ENCODE assay signal across 25 cellular contexts in genomic region chr7:106600569-106601373, GRCh38.
A peak's percentile ranks its signal among the peaks of the same experiment; 100 is the strongest.
DNase-seq lines count a peak whose midpoint lies in the region; ATAC-seq and TF ChIP-seq lines count a peak whose summit lies in the region.
"Had no signal": no experiment of that assay in that cellular context is flagged by ENCODE, and none has a peak within 500 bp of the region (broad histone marks: within the 10 kb centered on the region; RNA-seq: fewer than 3 reads in every experiment).

No MANE protein-coding gene starts in this region.

- H3K4me3 Mint-ChIP-seq in HFFc6, result no peak overlapping the region
- H3K4me3 Mint-ChIP-seq: CD4-positive, CD25-positive, alpha-beta regulatory T cell had no signal

- DNase-seq in EH (ENCODE audit: low read depth) (peak; percentile 41), HFFc6 (peak; percentile 13), astrocyte of the hippocampus (ENCODE audit: low read depth, low spot score) (peak; percentile 57), kidney glomerular epithelial cell (lab: John Stamatoyannopoulos, UW) (peak; percentile 36), dermis blood vessel endothelial cell (no peak), DMS153 treated with DMSO at 0.1 percent for 48 hours (lab: John Stamatoyannopoulos, UW; ENCODE audit: unreplicated experiment) (no peak)
- no peak for DNase-seq in stimulated activated CD4-positive, alpha-beta T cell treated with anti-CD3 and anti-CD28 coated beads, Interleukin-4, amount 100 ng/mL, for 1 hour
- DNase-seq: CD4-positive, CD25-positive, alpha-beta regulatory T cell; DMS153; GF-D8; HCEC 1CT; KBM-7; MV-4-11; NCI-H1105; NCI-H1436 treated with DMSO at 0.1 percent for 48 hours; NCI-H2029; NCI-H2171; NCI-H345; NCI-H524; NCI-H748 treated with DMSO at 0.1 percent for 48 hours; NK-92 treated with Interleukin-12 subunit alpha and Interleukin-12 subunit beta, amount 100 ng/mL, for 24 hours; PC-9 had no signal

- H3K27ac Mint-ChIP-seq in HFFc6, result no peak overlapping the region
- H3K27ac Mint-ChIP-seq: CD4-positive, CD25-positive, alpha-beta regulatory T cell had no signal

- peaks cover 7% of the 10 kb centered on the region for H3K4me1 Mint-ChIP-seq in HFFc6 (ENCODE audit: low read depth)

- no peaks in the 10 kb centered on the region for H3K27me3 Mint-ChIP-seq in HFFc6 (ENCODE audit: insufficient read depth)

- no peak for TF ChIP-seq CTCF in HFFc6 (IDR thresholded peaks at IDR 0.05)

- ATAC-seq in HG02884 (IDR thresholded peaks at IDR 0.05; ENCODE audit: unreplicated experiment), result no peak
- ATAC-seq: HepG2, Right ventricle myocardium inferior had no signal

- H3K36me3 Mint-ChIP-seq in HFFc6 (ENCODE audit: low read depth), result no peaks in the 10 kb centered on the region; the same call in 1 of the 2 replicates
- H3K36me3 Mint-ChIP-seq: CD4-positive, CD25-positive, alpha-beta regulatory T cell had no signal

- no peaks in the 10 kb centered on the region for H3K9me3 Mint-ChIP-seq in HFFc6

Comparison
In these comparisons a context has a peak if more than half of its experiments do, and no peak if none do; other contexts are left out.
1. DNase-seq: peak in EH (single experiment), HFFc6 (single experiment), astrocyte of the hippocampus (single experiment) and kidney glomerular epithelial cell (single experiment); none in dermis blood vessel endothelial cell (single experiment), DMS153 treated with DMSO at 0.1 percent for 48 hours (single experiment) and stimulated activated CD4-positive, alpha-beta T cell treated with anti-CD3 and anti-CD28 coated beads, Interleukin-4, amount 100 ng/mL, for 1 hour (single experiment).